Comparison of ENCODE assay signal across 20 cellular contexts in genomic region chr3:154151969-154152368, GRCh38. TPM values are rescaled to one million over a fixed set of nuclear protein-coding genes. Genes with fewer than 3 reads are reported as not detected.
DNase-seq lines count a peak whose midpoint lies in the region; ATAC-seq and TF ChIP-seq lines count a peak whose summit lies in the region.
"Had no signal": no experiment of that assay in that cellular context is flagged by ENCODE, and none has a peak within 500 bp of the region (broad histone marks: within the 10 kb centered on the region; RNA-seq: fewer than 3 reads in every experiment).

No MANE protein-coding gene starts in this region.

- H3K4me1 Mint-ChIP-seq in activated CD4-positive, alpha-beta memory T cell treated with anti-CD3 and anti-CD28 coated beads, Interleukin-2, amount 10 ng/mL, durations not matched to agents 7 days and 5 days, result no peaks in the 10 kb centered on the region
- H3K4me1 Mint-ChIP-seq: CD14-positive monocyte; naive thymus-derived CD4-positive, alpha-beta T cell had no signal

- in situ Hi-C loops in Panc1 (cut with HindIII; ENCODE audit: low pct_unique_long_range_greater_than_20kb, low sequenced_read_pairs), result no loop called here

- BruUV-seq in Panc1 (replicated peaks; lab: Mats Ljungman, UMichigan), result no TSS peak

- no peaks in the 10 kb centered on the region for H3K36me3 Mint-ChIP-seq in activated CD4-positive, alpha-beta memory T cell treated with anti-CD3 and anti-CD28 coated beads, Interleukin-2, amount 10 ng/mL, durations not matched to agents 7 days and 5 days (ENCODE audit: low read depth)
- H3K36me3 Mint-ChIP-seq: CD14-positive monocyte; naive thymus-derived CD4-positive, alpha-beta T cell had no signal

- ATAC-seq in Panc1 (0 out of 2 replicates have a peak, but pooled peaks have one; percentile 38), HG02981 (IDR thresholded peaks at IDR 0.05; ENCODE audit: unreplicated experiment) (no peak)
- ATAC-seq: GM23338; naive thymus-derived CD4-positive, alpha-beta T cell had no signal

- peak; percentile 53 for DNase-seq in Daoy (ENCODE audit: low read depth)
- DNase-seq in Panc1 (ENCODE audit: low read depth, low spot score), result no peak
- DNase-seq in epithelial cell of esophagus (ENCODE audit: low read depth), result peak; percentile 29
- peak; percentile 68 for DNase-seq in non-pigmented ciliary epithelial cell (ENCODE audit: low read depth)
- no peak for DNase-seq in Peyer's patch
- DNase-seq in activated CD4-positive, alpha-beta memory T cell treated with anti-CD3 and anti-CD28 coated beads, Interleukin-2, amount 10 ng/mL, durations not matched to agents 7 days and 5 days, result no peak
- DNase-seq in mucosa of gallbladder (ENCODE audit: low spot score), result no peak
- DNase-seq: activated CD4-positive, alpha-beta T cell treated with anti-CD3 and anti-CD28 coated beads, Interleukin-2, amount 50 U/mL, for 4 hours; effector CD4-positive, alpha-beta T cell; glutamatergic neuron; naive thymus-derived CD4-positive, alpha-beta T cell; NCI-H524; stimulated activated CD4-positive, alpha-beta T cell treated with anti-CD3 and anti-CD28 coated beads, Interleukin-2, amount 100 ng/mL, for 48 hours; tibial artery had no signal

- H3K27ac ChIP-seq in Panc1 (ENCODE audit: low read length), result no peak overlapping the region
- H3K27ac ChIP-seq in Peyer's patch, result no peak overlapping the region
- H3K27ac ChIP-seq: ascending aorta, KMS-11, tibial artery had no signal

- no peak for TF ChIP-seq POLR2A in Peyer's patch (IDR thresholded peaks at IDR 0.05)

- POLR2A ChIA-PET in Panc1 (lab: Charles Lee), result no interaction called here
- POLR2A ChIA-PET in activated CD4-positive, alpha-beta memory T cell treated with anti-CD3 and anti-CD28 coated beads, Interleukin-2, amount 10 ng/mL, durations not matched to agents 7 days and 5 days (lab: Charles Lee), result no interaction called here

- H3K4me1 ChIP-seq in Panc1 (ENCODE audit: control insufficient read depth, insufficient read depth, low read length) (no peaks in the 10 kb centered on the region), Peyer's patch (no peaks in the 10 kb centered on the region)
- H3K4me1 ChIP-seq: ascending aorta, tibial artery had no signal

- H3K36me3 ChIP-seq in Panc1 (ENCODE audit: control insufficient read depth, insufficient read depth, low read length), result no peaks in the 10 kb centered on the region
- H3K36me3 ChIP-seq in Peyer's patch, result peaks cover 0 to 8% (median 0%) of the 10 kb centered on the region in 3 donors

- H3K9me3 ChIP-seq in Panc1 (ENCODE audit: control insufficient read depth, insufficient read depth, low read depth, low read length), result no peaks in the 10 kb centered on the region
- H3K9me3 ChIP-seq in Peyer's patch, result no peaks in the 10 kb centered on the region
- H3K9me3 ChIP-seq: ascending aorta, tibial artery had no signal

- H3K9me3 Mint-ChIP-seq in activated CD4-positive, alpha-beta memory T cell treated with anti-CD3 and anti-CD28 coated beads, Interleukin-2, amount 10 ng/mL, durations not matched to agents 7 days and 5 days, result no peaks in the 10 kb centered on the region
- H3K9me3 Mint-ChIP-seq: activated T-helper 2 cell treated with anti-CD3 and anti-CD28 coated beads, Interferon-gamma antibody, Interleukin-2, Interleukin-4, amounts not matched to agents 10 μg/mL and 5 μg/mL and 100 μg/mL, durations not matched to agents 14 hours and 24 hours and 36 hours; CD14-positive monocyte; GM23338 had no signal

- H3K27me3 ChIP-seq in Panc1 (ENCODE audit: control insufficient read depth, insufficient read depth, low read length) (no peaks in the 10 kb centered on the region), Peyer's patch (no peaks in the 10 kb centered on the region)
- H3K27me3 ChIP-seq: ascending aorta, tibial artery had no signal

- intact Hi-C loops in Panc1 (cut with micrococcal nuclease; ENCODE audit: unreplicated experiment), result no loop called here

- H3K4me3 ChIP-seq in Panc1 (ENCODE audit: low read depth in 2 of 2, low read length in 2 of 2) (no peak overlapping the region), epithelial cell of esophagus (ENCODE audit: low read length) (no peak overlapping the region), Peyer's patch (no peak overlapping the region)
- H3K4me3 ChIP-seq: ascending aorta, GM23338, tibial artery had no signal

- peaks cover 9% of the 10 kb centered on the region for H3K27me3 Mint-ChIP-seq in activated CD4-positive, alpha-beta memory T cell treated with anti-CD3 and anti-CD28 coated beads, Interleukin-2, amount 10 ng/mL, durations not matched to agents 7 days and 5 days

- TF ChIP-seq CTCF in Panc1 (IDR thresholded peaks at IDR 0.05) (no peak), epithelial cell of esophagus (IDR thresholded peaks at IDR 0.05; ENCODE audit: insufficient read depth, low read depth, low read length, missing control alignments) (no peak), Peyer's patch (IDR thresholded peaks at IDR 0.05) (no peak)

- CTCF ChIA-PET in Panc1 (lab: Charles Lee), result no interaction called here
- CTCF ChIA-PET in activated CD4-positive, alpha-beta memory T cell treated with anti-CD3 and anti-CD28 coated beads, Interleukin-2, amount 10 ng/mL, durations not matched to agents 7 days and 5 days (lab: Charles Lee), result no interaction called here

- no peak overlapping the region for H3K4me3 Mint-ChIP-seq in activated CD4-positive, alpha-beta memory T cell treated with anti-CD3 and anti-CD28 coated beads, Interleukin-2, amount 10 ng/mL, durations not matched to agents 7 days and 5 days
- H3K4me3 Mint-ChIP-seq: CD14-positive monocyte; GM23338; naive thymus-derived CD4-positive, alpha-beta T cell had no signal

- no peak overlapping the region for H3K27ac Mint-ChIP-seq in activated CD4-positive, alpha-beta memory T cell treated with anti-CD3 and anti-CD28 coated beads, Interleukin-2, amount 10 ng/mL, durations not matched to agents 7 days and 5 days
- H3K27ac Mint-ChIP-seq: activated T-helper 2 cell treated with anti-CD3 and anti-CD28 coated beads, Interferon-gamma antibody, Interleukin-2, Interleukin-4, amounts not matched to agents 10 μg/mL and 5 μg/mL and 100 μg/mL, durations not matched to agents 14 hours and 24 hours and 36 hours; CD14-positive monocyte; GM23338; naive thymus-derived CD4-positive, alpha-beta T cell had no signal

RNA-seq across cellular contexts. Expression of gene ARHGEF26, which starts 30.8 kb away (rescaled TPM):
- 6.6 and 9.3 TPM in 2 replicates for total RNA-seq in Daoy (2014; rRNA removed; shearing (Covaris generic))
- total RNA-seq in Panc1 (2021; ENCODE audit: unreplicated experiment), result 2.0 TPM
- polyA plus RNA-seq in Panc1 (2012; ENCODE audit: insufficient read length), result 1.4 TPM
- total RNA-seq in Peyer's patch, result 10 to 100 TPM; 19.0 to 55.2 (median 27.8) TPM
- under 1 TPM; 0.13 TPM for total RNA-seq in activated CD4-positive, alpha-beta memory T cell treated with anti-CD3 and anti-CD28 coated beads, Interleukin-2, amount 10 ng/mL, durations not matched to agents 7 days and 5 days
- total RNA-seq in mucosa of gallbladder, result 56.7 TPM
- polyA plus RNA-seq: CD14-positive monocyte had no signal

Comparison
In these comparisons a context has a peak if more than half of its experiments do, and no peak if none do; other contexts are left out.
1. DNase-seq: peak in Daoy (single experiment), epithelial cell of esophagus (single experiment) and non-pigmented ciliary epithelial cell (single experiment); none in Panc1 (single experiment), Peyer's patch (0 of 3), activated CD4-positive, alpha-beta memory T cell treated with anti-CD3 and anti-CD28 coated beads, Interleukin-2, amount 10 ng/mL, durations not matched to agents 7 days and 5 days (single experiment) and mucosa of gallbladder (single experiment).